24 cellular contexts compared by ENCODE assay signal in genomic region chr3:24182756-24183155, GRCh38.
"Had no signal": no experiment of that assay in that cellular context is flagged by ENCODE, and none has a peak within 500 bp of the region (broad histone marks: within the 10 kb centered on the region; RNA-seq: fewer than 3 reads in every experiment).

No MANE protein-coding gene starts in this region.

- H3K27ac ChIP-seq: colonic mucosa, heart left ventricle, spleen, testis, uterus had no signal

- H3K4me1 Mint-ChIP-seq: endodermal cell; nephron progenitor cell; stimulated activated naive CD8-positive, alpha-beta T cell treated with anti-CD3 and anti-CD28 coated beads, Interleukin-15, amount 100 ng/mL, for 72 hours had no signal

- H3K4me3 ChIP-seq: colonic mucosa, heart left ventricle, lung, spleen, testis, uterus had no signal

- H3K36me3 Mint-ChIP-seq: naive B cell had no signal

- H3K36me3 ChIP-seq: colonic mucosa, heart left ventricle, spleen, uterus had no signal

- H3K27me3 ChIP-seq: colonic mucosa, heart left ventricle, spleen, testis, uterus had no signal

- H3K9me3 Mint-ChIP-seq: endodermal cell; naive B cell; nephron progenitor cell; stimulated activated naive B cell treated with anti-CD40 and anti-IgM and Interleukin-4, amounts not matched to agents 10 μg/mL and 1 μg/mL and 100 μg/mL, for 72 hours; stimulated activated naive CD8-positive, alpha-beta T cell treated with anti-CD3 and anti-CD28 coated beads, Interleukin-15, amount 100 ng/mL, for 72 hours; type B pancreatic cell had no signal

- H3K27ac Mint-ChIP-seq: endodermal cell; naive B cell; nephron progenitor cell; stimulated activated naive B cell treated with anti-CD40 and anti-IgM and Interleukin-4, amounts not matched to agents 10 μg/mL and 1 μg/mL and 100 μg/mL, for 72 hours; stimulated activated naive CD8-positive, alpha-beta T cell treated with anti-CD3 and anti-CD28 coated beads, Interleukin-15, amount 100 ng/mL, for 72 hours; type B pancreatic cell had no signal

- H3K4me1 ChIP-seq: colonic mucosa, testis, uterus had no signal

- H3K27me3 Mint-ChIP-seq: naive B cell; stimulated activated naive B cell treated with anti-CD40 and anti-IgM and Interleukin-4, amounts not matched to agents 10 μg/mL and 1 μg/mL and 100 μg/mL, for 72 hours; type B pancreatic cell had no signal

- ATAC-seq: heart left ventricle; left colon; left ventricle myocardium superior; sciatic nerve; stimulated activated naive B cell treated with anti-CD40 and anti-IgM and Interleukin-4, amounts not matched to agents 10 μg/mL and 1 μg/mL and 100 μg/mL, for 72 hours; stimulated activated naive CD8-positive, alpha-beta T cell treated with anti-CD3 and anti-CD28 coated beads, Interleukin-15, amount 100 ng/mL, for 72 hours had no signal

- H3K4me3 Mint-ChIP-seq: endodermal cell; naive B cell; nephron progenitor cell; stimulated activated naive B cell treated with anti-CD40 and anti-IgM and Interleukin-4, amounts not matched to agents 10 μg/mL and 1 μg/mL and 100 μg/mL, for 72 hours; stimulated activated naive CD8-positive, alpha-beta T cell treated with anti-CD3 and anti-CD28 coated beads, Interleukin-15, amount 100 ng/mL, for 72 hours; type B pancreatic cell had no signal

- DNase-seq: colonic mucosa; effector CD4-positive, alpha-beta T cell; endodermal cell; erythroblast; foreskin melanocyte; heart left ventricle; hippocampal formation; left colon; left ventricle myocardium superior; mesenchymal stem cell; naive B cell; nephron progenitor cell; posterior cingulate gyrus; spleen; stimulated activated CD4-positive, alpha-beta T cell treated with anti-CD3 and anti-CD28 coated beads, Interleukin-15, amount 100 ng/mL, for 24 hours; stimulated activated CD4-positive, alpha-beta T cell treated with anti-CD3 and anti-CD28 coated beads, Interleukin-1b, Interleukin-23, amount 100 ng/mL, for 48 hours; stimulated activated CD4-positive, alpha-beta T cell treated with anti-CD3 and anti-CD28 coated beads, Interleukin-4, amount 100 ng/mL, for 24 hours; stimulated activated naive B cell treated with anti-CD40 and anti-IgM and Interleukin-4, amounts not matched to agents 10 μg/mL and 1 μg/mL and 100 μg/mL, for 72 hours; stimulated activated naive CD8-positive, alpha-beta T cell treated with anti-CD3 and anti-CD28 coated beads, Interleukin-15, amount 100 ng/mL, for 72 hours; testis; uterus had no signal

- H3K9me3 ChIP-seq: colonic mucosa, heart left ventricle, spleen, testis, uterus had no signal
